Comparison of ENCODE assay signal across 18 cellular contexts in genomic region chr17:76848670-76849069, GRCh38. TPM values are rescaled to one million over a fixed set of nuclear protein-coding genes. Genes with fewer than 3 reads are reported as not detected.
"Had no signal": no experiment of that assay in that cellular context is flagged by ENCODE, and none has a peak within 500 bp of the region (broad histone marks: within the 10 kb centered on the region; RNA-seq: fewer than 3 reads in every experiment).

No MANE protein-coding gene starts in this region.

- H3K4me3 Mint-ChIP-seq: naive thymus-derived CD8-positive, alpha-beta T cell; type B pancreatic cell had no signal

- H3K36me3 Mint-ChIP-seq: type B pancreatic cell had no signal

- H3K9me3 Mint-ChIP-seq: naive thymus-derived CD8-positive, alpha-beta T cell; type B pancreatic cell had no signal

- H3K4me1 ChIP-seq: esophagus muscularis mucosa, gastrocnemius medialis, suprapubic skin, thyroid gland had no signal

- H3K27me3 ChIP-seq: ovary, thyroid gland had no signal

- H3K4me3 ChIP-seq: esophagus muscularis mucosa, gastrocnemius medialis, heart right ventricle, mucosa of descending colon, ovary, suprapubic skin, thyroid gland had no signal

- H3K36me3 ChIP-seq: esophagus muscularis mucosa, gastrocnemius medialis, heart right ventricle, ovary, suprapubic skin, thyroid gland had no signal

- H3K27ac ChIP-seq: esophagus muscularis mucosa, gastrocnemius medialis, heart right ventricle, ovary, suprapubic skin, thyroid gland had no signal

- H3K27ac Mint-ChIP-seq: naive thymus-derived CD8-positive, alpha-beta T cell; type B pancreatic cell had no signal

- ATAC-seq: gastrocnemius medialis; heart right ventricle; left lobe of liver; mucosa of descending colon; naive thymus-derived CD8-positive, alpha-beta T cell; right cardiac atrium had no signal

- DNase-seq: effector memory CD4-positive, alpha-beta T cell; gastrocnemius medialis; heart right ventricle; islet precursor cell; mammary epithelial cell; mucosa of descending colon; naive thymus-derived CD8-positive, alpha-beta T cell; ovary; right cardiac atrium; small intestine; stimulated activated CD4-positive, alpha-beta T cell treated with anti-CD3 and anti-CD28 coated beads, Interleukin-2, amount 100 ng/mL, for 48 hours; stimulated activated naive CD4-positive, alpha-beta T cell treated with Interleukin-2 at 50 U/mL for 16 hours; thyroid gland had no signal

- FAIRE-seq: endometrium, small intestine had no signal

- H3K9me3 ChIP-seq: esophagus muscularis mucosa, gastrocnemius medialis, heart right ventricle, mucosa of descending colon, suprapubic skin, thyroid gland had no signal

RNA-seq across cellular contexts. Expression of gene MGAT5B, which starts 19.5 kb away (rescaled TPM):
- total RNA-seq: gastrocnemius medialis, left lobe of liver had no signal
- polyA plus RNA-seq: naive thymus-derived CD8-positive, alpha-beta T cell had no signal
